Comparison of ENCODE assay signal across 20 cellular contexts in the genomic region with DNA sequence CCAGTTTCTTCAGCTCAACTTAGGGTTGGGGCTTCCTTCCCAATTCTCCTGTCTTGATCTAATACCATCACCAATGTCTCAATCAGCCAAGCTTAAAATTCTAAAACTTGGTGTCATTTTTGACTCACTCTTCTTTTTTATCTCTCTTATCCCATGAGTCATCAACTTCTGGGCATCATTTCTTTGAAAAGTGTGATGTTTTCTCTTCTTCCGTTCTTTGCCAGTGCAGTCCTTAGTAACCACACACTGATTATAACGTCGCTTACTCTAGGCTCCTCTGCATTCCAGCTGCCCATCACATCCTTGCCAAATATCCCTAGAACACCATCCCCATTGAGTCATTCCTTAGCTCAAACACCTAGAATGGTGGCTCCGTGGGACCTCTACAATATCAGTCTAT. TPM values are rescaled to one million over a fixed set of nuclear protein-coding genes. Genes with fewer than 3 reads are reported as not detected.
DNase-seq lines count a peak whose midpoint lies in the region; ATAC-seq, FAIRE-seq and TF ChIP-seq lines count a peak whose summit lies in the region.
"Had no signal": no experiment of that assay in that cellular context is flagged by ENCODE, and none has a peak within 500 bp of the region (broad histone marks: within the 10 kb centered on the region; RNA-seq: fewer than 3 reads in every experiment).

No MANE protein-coding gene starts in this region.

- H2AFZ ChIP-seq in astrocyte (ENCODE audit: low read depth, low read length) (no peak overlapping the region), keratinocyte (ENCODE audit: control insufficient read depth, low read length) (no peak overlapping the region)

- H4K20me1 ChIP-seq in astrocyte (ENCODE audit: insufficient read depth, low read length) (no peaks in the 10 kb centered on the region), keratinocyte (ENCODE audit: control insufficient read depth, extremely low read depth, insufficient read depth, low read length) (no peaks in the 10 kb centered on the region)

- H3K4me1 Mint-ChIP-seq in HFFc6 (ENCODE audit: low read depth) (peaks cover 20% of the 10 kb centered on the region), astrocyte (ENCODE audit: low read depth, unreplicated experiment) (peaks cover 9% of the 10 kb centered on the region)
- H3K4me1 Mint-ChIP-seq: T-cell had no signal

- FAIRE-seq in astrocyte (lab: Jason Lieb, UNC), result peak; percentile 80
- peak; percentile 32 for FAIRE-seq in keratinocyte (lab: Jason Lieb, UNC)

- no peaks in the 10 kb centered on the region for H3K79me2 ChIP-seq in astrocyte (ENCODE audit: insufficient read depth, low read length)
- H3K79me2 ChIP-seq in keratinocyte (ENCODE audit: control insufficient read depth, insufficient read depth, low read length), result no peaks in the 10 kb centered on the region

- no peak overlapping the region for H3K4me3 Mint-ChIP-seq in HFFc6
- H3K4me3 Mint-ChIP-seq in astrocyte (ENCODE audit: unreplicated experiment), result no peak overlapping the region
- H3K4me3 Mint-ChIP-seq: activated CD8-positive, alpha-beta T cell treated with anti-CD3 and anti-CD28 coated beads for 36 hours; activated T-cell treated with anti-CD3 and anti-CD28 coated beads, Interleukin-2, amount 50 U/mL, for 72 hours; T-cell had no signal

- DNase-seq in AG10803 (ENCODE audit: low read depth), result peak; percentile 47
- DNase-seq in HFFc6, result peak; percentile 54
- DNase-seq in astrocyte (ENCODE audit: low read depth), result peak; percentile 85
- DNase-seq in keratinocyte (ENCODE audit: low read depth, low spot score), result no peak
- no peak for DNase-seq in NCI-H2081 treated with DMSO at 0.1 percent for 48 hours (lab: John Stamatoyannopoulos, UW)
- DNase-seq in activated CD8-positive, alpha-beta memory T cell treated with anti-CD3 and anti-CD28 coated beads, Interleukin-2, amount 50 U/mL, for 4 hours, result no peak
- no peak for DNase-seq in NCI-H2227 treated with DMSO at 0.1 percent for 48 hours (lab: John Stamatoyannopoulos, UW)
- DNase-seq: activated CD8-positive, alpha-beta T cell treated with anti-CD3 and anti-CD28 coated beads for 36 hours; activated T-cell treated with anti-CD3 and anti-CD28 coated beads, Interleukin-2, amount 50 U/mL, for 72 hours; BE2C; Calu3; KBM-7; NCI-H1048; NCI-H82; nucleus accumbens; RPMI8226; stimulated activated CD4-positive, alpha-beta T cell treated with anti-CD3 and anti-CD28 coated beads, Interleukin-2, amount 100 ng/mL, for 48 hours; substantia nigra; T-cell had no signal

- no peaks in the 10 kb centered on the region for H3K9me1 ChIP-seq in keratinocyte (ENCODE audit: control insufficient read depth, extremely low read depth, insufficient read depth, low read length)

- peaks cover 5% of the 10 kb centered on the region for H3K4me1 ChIP-seq in astrocyte (ENCODE audit: insufficient read depth, low read length)
- no peaks in the 10 kb centered on the region for H3K4me1 ChIP-seq in keratinocyte (ENCODE audit: control insufficient read depth, extremely low read depth, insufficient read depth, low read length)
- H3K4me1 ChIP-seq: BE2C had no signal

- H3K4me3 ChIP-seq in AG10803 (ENCODE audit: low read length) (no peak overlapping the region), astrocyte (ENCODE audit: insufficient read depth, low read depth, low read length) (no peak overlapping the region), keratinocyte (ENCODE audit: control insufficient read depth in 2 of 3, extremely low read depth in 1 of 3, insufficient read depth in 2 of 3, low read depth in 1 of 3, low read length in 3 of 3) (no peak overlapping the region)

- H3K27me3 ChIP-seq in astrocyte (ENCODE audit: insufficient read depth, low read length) (no peaks in the 10 kb centered on the region), keratinocyte (ENCODE audit: control insufficient read depth, extremely low read depth, insufficient read depth, low read length) (no peaks in the 10 kb centered on the region)
- H3K27me3 ChIP-seq: BE2C had no signal

- dilution Hi-C loops in keratinocyte (cut with MboI; ENCODE audit: extremely low pct_ligation_motif_present, low sequenced_read_pairs), result no loop called here

- no peak for ATAC-seq in GM21619 (IDR thresholded peaks at IDR 0.05; ENCODE audit: unreplicated experiment)
- ATAC-seq: activated CD8-positive, alpha-beta T cell treated with anti-CD3 and anti-CD28 coated beads for 36 hours; T-cell had no signal

- no peaks in the 10 kb centered on the region for H3K9me3 Mint-ChIP-seq in HFFc6
- no peaks in the 10 kb centered on the region for H3K9me3 Mint-ChIP-seq in astrocyte (ENCODE audit: unreplicated experiment)
- H3K9me3 Mint-ChIP-seq: activated CD8-positive, alpha-beta T cell treated with anti-CD3 and anti-CD28 coated beads for 36 hours; activated T-cell treated with anti-CD3 and anti-CD28 coated beads, Interleukin-2, amount 50 U/mL, for 72 hours; T-cell had no signal

- peaks cover 8% of the 10 kb centered on the region for H3K27me3 Mint-ChIP-seq in HFFc6 (ENCODE audit: insufficient read depth)
- H3K27me3 Mint-ChIP-seq in astrocyte (ENCODE audit: low read depth, unreplicated experiment), result no peaks in the 10 kb centered on the region
- H3K27me3 Mint-ChIP-seq: activated CD8-positive, alpha-beta T cell treated with anti-CD3 and anti-CD28 coated beads for 36 hours had no signal

- no peak overlapping the region for H3K27ac ChIP-seq in astrocyte (ENCODE audit: low read depth, low read length)
- H3K27ac ChIP-seq in keratinocyte (ENCODE audit: control insufficient read depth, insufficient read depth, low read length), result no peak overlapping the region

- H3K9ac ChIP-seq in astrocyte (ENCODE audit: low read length) (no peak overlapping the region), keratinocyte (ENCODE audit: control insufficient read depth, extremely low read depth, insufficient read depth, low read length) (no peak overlapping the region)

- H3K36me3 Mint-ChIP-seq in HFFc6 (ENCODE audit: low read depth), result no peaks in the 10 kb centered on the region
- H3K36me3 Mint-ChIP-seq in astrocyte (ENCODE audit: low read depth, unreplicated experiment), result no peaks in the 10 kb centered on the region
- H3K36me3 Mint-ChIP-seq: T-cell had no signal

- TF ChIP-seq CTCF in AG10803 (conservative IDR thresholded peaks at IDR 0.05; ENCODE audit: low read length) (no peak), HFFc6 (IDR thresholded peaks at IDR 0.05) (no peak), astrocyte (IDR thresholded peaks at IDR 0.05; ENCODE audit: insufficient read depth, low read depth, low read length) (no peak), keratinocyte (optimal IDR thresholded peaks at IDR 0.05 in 1 of 3, IDR thresholded peaks at IDR 0.05 in 1 of 3, conservative IDR thresholded peaks at IDR 0.05 in 1 of 3; ENCODE audit: extremely low read depth in 1 of 3, insufficient read depth in 2 of 3, low read length in 3 of 3) (no peak)

- H3K36me3 ChIP-seq in astrocyte (ENCODE audit: insufficient read depth, low read length) (no peaks in the 10 kb centered on the region), keratinocyte (ENCODE audit: control insufficient read depth in 2 of 2, extremely low read depth in 1 of 2, insufficient read depth in 2 of 2, low read length in 2 of 2) (no peaks in the 10 kb centered on the region)
- H3K36me3 ChIP-seq: BE2C had no signal

- H3K4me2 ChIP-seq in astrocyte (ENCODE audit: low read length) (peak overlapping the region; percentile 11), keratinocyte (ENCODE audit: control insufficient read depth, extremely low read depth, insufficient read depth, low read depth, low read length) (no peak overlapping the region)

- H3K9me3 ChIP-seq in astrocyte (ENCODE audit: insufficient read depth, low read depth, low read length) (no peaks in the 10 kb centered on the region), keratinocyte (ENCODE audit: control insufficient read depth, low read depth, low read length) (no peaks in the 10 kb centered on the region)
- H3K9me3 ChIP-seq: BE2C had no signal

- H3K27ac Mint-ChIP-seq in HFFc6 (no peak overlapping the region), astrocyte (ENCODE audit: unreplicated experiment) (no peak overlapping the region)
- H3K27ac Mint-ChIP-seq: activated CD8-positive, alpha-beta T cell treated with anti-CD3 and anti-CD28 coated beads for 36 hours; activated T-cell treated with anti-CD3 and anti-CD28 coated beads, Interleukin-2, amount 50 U/mL, for 72 hours; T-cell had no signal

RNA-seq across cellular contexts. Expression of a gene that starts 27.4 kb away (rescaled TPM):
- not detected for total RNA-seq in HFFc6 (2021; fragmentation: NEBNext Ultra II Directional; extraction: Animal tissue kit (Norgen Biotek cat#: 25700))
- total RNA-seq in astrocyte, result 0.18 TPM in 1 of 2 replicates, not detected in the other
- polyA plus RNA-seq in keratinocyte, result not detected in 3 replicates
- not detected for polyA plus RNA-seq in keratinocyte (2011; ENCODE audit: low read depth)
- polyA plus RNA-seq in keratinocyte (2011; cell fraction: cytosol; rRNA removed), result not detected in 2 replicates
- polyA plus RNA-seq in keratinocyte (2011; cell fraction: nucleus; rRNA removed), result not detected in 2 replicates
- not detected in 2 replicates for polyA plus RNA-seq in keratinocyte (2012; ENCODE audit: low replicate concordance)
- not detected in 3 replicates for polyA minus RNA-seq in keratinocyte
- not detected for polyA minus RNA-seq in keratinocyte (2011; cell fraction: cytosol; rRNA and poly(A)+ RNA removed)
- not detected in 2 replicates for polyA minus RNA-seq in keratinocyte (2011; cell fraction: nucleus; rRNA and poly(A)+ RNA removed)
- total RNA-seq: activated CD8-positive, alpha-beta T cell treated with anti-CD3 and anti-CD28 coated beads for 36 hours; activated T-cell treated with anti-CD3 and anti-CD28 coated beads, Interleukin-2, amount 50 U/mL, for 72 hours; Calu3; T-cell had no signal

RNA-seq across cellular contexts. Expression of a gene that starts 31.7 kb away (rescaled TPM):
- total RNA-seq in HFFc6 (2021; fragmentation: NEBNext Ultra II Directional; extraction: Animal tissue kit (Norgen Biotek cat#: 25700)), result 10 to 100 TPM; 34.6 to 43.4 (median 38.7) TPM
- total RNA-seq in astrocyte, result 40.9 and 44.0 TPM in 2 replicates
- polyA plus RNA-seq in keratinocyte, result 40.7 to 72.0 TPM (median 42.0 TPM) in 3 replicates
- 24.2 TPM for polyA plus RNA-seq in keratinocyte (2011; ENCODE audit: low read depth)
- 40.3 and 75.4 TPM in 2 replicates for polyA plus RNA-seq in keratinocyte (2011; cell fraction: cytosol; rRNA removed)
- 35.5 and 43.9 TPM in 2 replicates for polyA plus RNA-seq in keratinocyte (2011; cell fraction: nucleus; rRNA removed)
- polyA plus RNA-seq in keratinocyte (2012; ENCODE audit: low replicate concordance), result 30.3 and 31.4 TPM in 2 replicates
- polyA minus RNA-seq in keratinocyte, result 20.9 to 48.1 TPM (median 23.4 TPM) in 3 replicates
- 29.2 TPM for polyA minus RNA-seq in keratinocyte (2011; cell fraction: cytosol; rRNA and poly(A)+ RNA removed)
- 13.3 and 24.1 TPM in 2 replicates for polyA minus RNA-seq in keratinocyte (2011; cell fraction: nucleus; rRNA and poly(A)+ RNA removed)

Comparison
In these comparisons a context has a peak if more than half of its experiments do, and no peak if none do; other contexts are left out.
1. DNase-seq: peak in AG10803 (single experiment), HFFc6 (single experiment) and astrocyte (single experiment); none in keratinocyte (single experiment), NCI-H2081 treated with DMSO at 0.1 percent for 48 hours (single experiment), activated CD8-positive, alpha-beta memory T cell treated with anti-CD3 and anti-CD28 coated beads, Interleukin-2, amount 50 U/mL, for 4 hours (single experiment) and NCI-H2227 treated with DMSO at 0.1 percent for 48 hours (single experiment).